In genomic region chr2:227818569-227819397, GRCh38 we compare ENCODE assay signal across 10 cellular contexts. TPM values are rescaled to one million over a fixed set of nuclear protein-coding genes. Genes with fewer than 3 reads are reported as not detected.
DNase-seq lines count a peak whose midpoint lies in the region; ATAC-seq and TF ChIP-seq lines count a peak whose summit lies in the region.
"Had no signal": no experiment of that assay in that cellular context is flagged by ENCODE, and none has a peak within 500 bp of the region (broad histone marks: within the 10 kb centered on the region; RNA-seq: fewer than 3 reads in every experiment).

No MANE protein-coding gene starts in this region.

- H3K36me3 Mint-ChIP-seq in CD4-positive, alpha-beta memory T cell: peaks cover 0 to 1% of the 10 kb centered on the region in 2 donors
- H3K36me3 Mint-ChIP-seq in chondrocyte (ENCODE audit: low read depth): peaks cover 2% of the 10 kb centered on the region

- H3K4me3 Mint-ChIP-seq in CD4-positive, alpha-beta memory T cell: peak overlapping the region in 7 of 8 donors; percentile 1 to 53 (median 38)
- H3K4me3 Mint-ChIP-seq in chondrocyte (ENCODE audit: unreplicated experiment): peak overlapping the region; percentile 17

- DNase-seq in CD4-positive, alpha-beta memory T cell: peak in 1 of 5 donors; percentile 55
- DNase-seq in NCI-H226 (peak; percentile 98), chondrocyte (ENCODE audit: low spot score) (no peak), myocyte (ENCODE audit: low read depth) (peak; percentile 23), GM20000 (ENCODE audit: low spot score) (no peak), DMS153 (lab: John Stamatoyannopoulos, UW) (no peak)
- DNase-seq in activated CD4-positive, CD25-positive, alpha-beta regulatory T cell treated with anti-CD3 and anti-CD28 coated beads, Interleukin-2, amount 50 U/mL, for 72 hours: no peak

- intact Hi-C loops in CD4-positive, alpha-beta memory T cell (cut with micrococcal nuclease): loop anchor here (1.0 kb wide), 2 partner anchors 8 to 35 kb away; no protein-coding TSS in a partner anchor

- H3K4me1 Mint-ChIP-seq in CD4-positive, alpha-beta memory T cell: peaks cover 13 to 28% (median 16%) of the 10 kb centered on the region in 4 donors
- H3K4me1 Mint-ChIP-seq in chondrocyte (ENCODE audit: low read depth): peaks cover 66% of the 10 kb centered on the region

- ATAC-seq in HG02798 (IDR thresholded peaks at IDR 0.05; ENCODE audit: poor library complexity, unreplicated experiment): no peak

- CTCF ChIA-PET in CD4-positive, alpha-beta memory T cell (lab: Charles Lee; ENCODE audit: partially characterized antibody): interaction anchor here (0.7 to 1.1 kb wide), 3 partner anchors 13 to 42 kb away, joined by 3 to 4 read pairs (median 3); no protein-coding TSS in a partner anchor

- no peaks in the 10 kb centered on the region for H3K27me3 ChIP-seq in CD4-positive, alpha-beta memory T cell (ENCODE audit: insufficient read depth, low read length)

- H3K4me1 ChIP-seq in CD4-positive, alpha-beta memory T cell (ENCODE audit: insufficient read depth, low read length): peaks cover 14% of the 10 kb centered on the region

- H3K4me3 ChIP-seq in CD4-positive, alpha-beta memory T cell (ENCODE audit: low read length in 2 of 2): no peak overlapping the region
- H3K4me3 ChIP-seq: suprapubic skin had no signal

- H3K9me3 ChIP-seq in CD4-positive, alpha-beta memory T cell (ENCODE audit: control insufficient read depth in 1 of 2, low read length in 2 of 2): no peaks in the 10 kb centered on the region
- H3K9me3 ChIP-seq: suprapubic skin had no signal

- peak overlapping the region; percentile 40 for H3K27ac ChIP-seq in CD4-positive, alpha-beta memory T cell (ENCODE audit: low read depth, low read length)

- TF ChIP-seq CTCF in chondrocyte (IDR thresholded peaks at IDR 0.05) (no peak), GM20000 (IDR thresholded peaks at IDR 0.05; ENCODE audit: extremely low read depth, missing control alignments) (no peak)

- POLR2A ChIA-PET in CD4-positive, alpha-beta memory T cell (lab: Charles Lee; ENCODE audit: partially characterized antibody): interaction anchor here (0.5 to 1.0 kb wide), 2 partner anchors 14 to 159 kb away, joined by 3 read pairs; no protein-coding TSS in a partner anchor

- H3K27me3 Mint-ChIP-seq in CD4-positive, alpha-beta memory T cell: peaks cover 0 to 3% of the 10 kb centered on the region in 2 donors
- no peaks in the 10 kb centered on the region for H3K27me3 Mint-ChIP-seq in chondrocyte (ENCODE audit: low read depth)

- H3K9me3 Mint-ChIP-seq in CD4-positive, alpha-beta memory T cell: peaks cover 0 to 3% (median 0%) of the 10 kb centered on the region in 8 donors
- H3K9me3 Mint-ChIP-seq in chondrocyte (ENCODE audit: low read depth): peaks cover 10% of the 10 kb centered on the region

- peak overlapping the region; percentile 23 to 89 (median 79) for H3K27ac Mint-ChIP-seq in CD4-positive, alpha-beta memory T cell
- peak overlapping the region; percentile 98 for H3K27ac Mint-ChIP-seq in chondrocyte (ENCODE audit: unreplicated experiment)

- H3K36me3 ChIP-seq in CD4-positive, alpha-beta memory T cell (ENCODE audit: insufficient read depth, low read length): no peaks in the 10 kb centered on the region
- H3K36me3 ChIP-seq: suprapubic skin had no signal

RNA-seq across cellular contexts. Expression of gene CCL20, which starts 5.1 kb away (rescaled TPM):
- 1 to 10 TPM; 2.6 to 3.2 TPM for total RNA-seq in CD4-positive, alpha-beta memory T cell
- 1 to 10 TPM; 1.5 to 1.6 TPM for polyA plus RNA-seq in CD4-positive, alpha-beta memory T cell
- total RNA-seq in chondrocyte (0.45 to 1.9 TPM (median 0.79 TPM) in 3 replicates), myocyte (not detected in 2 replicates)
- not detected for polyA plus RNA-seq in myocyte (2012)

RNA-seq across cellular contexts. Expression of gene DAW1, which starts 52.6 kb away (rescaled TPM):
- not detected for total RNA-seq in CD4-positive, alpha-beta memory T cell
- not detected for polyA plus RNA-seq in CD4-positive, alpha-beta memory T cell
- total RNA-seq in chondrocyte (0.28 to 0.65 TPM (median 0.47 TPM) in 3 replicates), myocyte (not detected in 2 replicates)
- polyA plus RNA-seq in myocyte (2012): not detected
- total RNA-seq: T-helper 1 cell treated with Interleukin-12 subunit alpha and Interleukin-12 subunit beta and Interleukin-4 antibody, amounts not matched to agents 30 ng/mL and 1 ng/mL, for 36 hours had no signal

Comparison
In these comparisons a context has a peak if more than half of its experiments do, and no peak if none do; other contexts are left out.
1. DNase-seq: peak in NCI-H226 (single experiment) and myocyte (single experiment); none in chondrocyte (single experiment), GM20000 (single experiment), DMS153 (single experiment) and activated CD4-positive, CD25-positive, alpha-beta regulatory T cell treated with anti-CD3 and anti-CD28 coated beads, Interleukin-2, amount 50 U/mL, for 72 hours (single experiment).